Comparison of ENCODE assay signal across 7 cellular contexts in genomic region chr2:112322919-112323318, GRCh38.
"Had no signal": no experiment of that assay in that cellular context is flagged by ENCODE, and none has a peak within 500 bp of the region (broad histone marks: within the 10 kb centered on the region; RNA-seq: fewer than 3 reads in every experiment).

No MANE protein-coding gene starts in this region.

- H3K27ac ChIP-seq: HL-60 had no signal

- H3K27ac Mint-ChIP-seq: IgD-negative memory B cell had no signal

- H3K4me1 Mint-ChIP-seq: IgD-negative memory B cell had no signal

- ATAC-seq: HepG2 had no signal

- H3K9me3 Mint-ChIP-seq: H9, IgD-negative memory B cell had no signal

- H3K27me3 Mint-ChIP-seq: IgD-negative memory B cell had no signal

- H3K4me3 Mint-ChIP-seq: IgD-negative memory B cell had no signal

- DNase-seq: GOT3, H9, HCEC 1CT, KBM-7 had no signal
